Comparison of ENCODE assay signal across 8 cellular contexts in the genomic region with DNA sequence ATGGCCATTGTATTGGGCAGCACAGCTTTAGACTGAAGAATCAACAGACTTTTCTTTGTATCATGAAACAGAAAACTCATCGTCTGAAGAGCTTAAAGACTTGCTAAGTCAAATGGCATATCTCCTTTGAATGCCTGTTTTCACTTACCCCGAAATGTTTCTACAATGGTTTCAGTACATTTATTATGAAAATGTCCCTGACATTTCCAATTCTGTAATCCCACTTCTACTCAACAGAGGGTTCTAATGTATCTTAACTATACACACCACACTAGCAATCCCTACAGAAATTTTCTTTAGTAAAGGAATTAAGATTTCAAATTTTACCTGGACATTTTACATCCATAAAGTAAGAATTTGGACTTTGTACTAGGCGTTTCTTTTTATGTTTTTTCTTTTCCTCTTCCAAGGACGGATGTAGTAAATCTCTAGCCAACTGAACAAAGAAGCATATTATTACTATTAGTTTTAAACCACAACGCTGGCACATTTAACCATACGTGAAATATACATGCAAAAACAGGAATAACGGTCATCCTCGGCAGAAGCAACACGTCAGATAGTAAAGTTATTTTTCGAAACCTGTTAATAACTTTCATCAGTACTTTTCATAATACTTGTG. TPM values are rescaled to one million over a fixed set of nuclear protein-coding genes. Genes with fewer than 3 reads are reported as not detected.
DNase-seq lines count a peak whose midpoint lies in the region; ATAC-seq and TF ChIP-seq lines count a peak whose summit lies in the region.

No MANE protein-coding gene starts in this region.

- peaks cover 24 to 45% of the 10 kb centered on the region in 2 experiments for H3K36me3 ChIP-seq in SK-N-SH (replicated peaks in 1 of 2; ENCODE audit: control insufficient read depth in 1 of 2, insufficient read depth in 2 of 2, low read length in 1 of 2)
- no peaks in the 10 kb centered on the region for H3K36me3 ChIP-seq in parathyroid adenoma (ENCODE audit: control insufficient read depth, insufficient read depth, low read length)

- H3K9ac ChIP-seq in SK-N-SH (peak overlapping the region; percentile 96), parathyroid adenoma (no peak overlapping the region)

- H3K27ac ChIP-seq in SK-N-SH (ENCODE audit: low read depth in 2 of 2, low read length in 1 of 2) (peak overlapping the region; percentile 97 to 99), parathyroid adenoma (peak overlapping the region; percentile 89)

- H3K9me3 ChIP-seq in SK-N-SH = no peaks in the 10 kb centered on the region
- H3K9me3 ChIP-seq in parathyroid adenoma (ENCODE audit: control insufficient read depth, low read length) = no peaks in the 10 kb centered on the region

- TF ChIP-seq CTCF in SK-N-SH (IDR thresholded peaks at IDR 0.05) (peak; percentile 23; the same call in 1 of the 2 replicates), parathyroid adenoma (IDR thresholded peaks at IDR 0.05) (no peak)

- TF ChIP-seq EP300 in SK-N-SH (IDR thresholded peaks at IDR 0.05; ENCODE audit: borderline replicate concordance in 1 of 2, low read depth in 1 of 2, low read length in 1 of 2) = no peak

- POLR2A ChIA-PET in SK-N-SH (lab: Yijun Ruan, JAX) = interaction anchor here (0.6 to 1.9 kb wide), 4 partner anchors 9 to 226 kb away, joined by 3 to 9 read pairs (median 4); partner anchors contain the start of genes APH1B and CA12

- H4K20me1 ChIP-seq in SK-N-SH (ENCODE audit: insufficient read depth) = peaks cover 23% of the 10 kb centered on the region; the same call in 1 of the 2 replicates

- TF ChIP-seq RAD21 in SK-N-SH (IDR thresholded peaks at IDR 0.05; ENCODE audit: low read length) = no peak

- H3K4me3 ChIP-seq in SK-N-SH (ENCODE audit: low read depth in 2 of 2, low read length in 1 of 2) = peak overlapping the region; percentile 75 to 76
- peak overlapping the region; percentile 96 for H3K4me3 ChIP-seq in parathyroid adenoma (ENCODE audit: low read depth, low read length)

- no peaks in the 10 kb centered on the region for H3K27me3 ChIP-seq in SK-N-SH (ENCODE audit: insufficient read depth)
- H3K27me3 ChIP-seq in parathyroid adenoma (ENCODE audit: control insufficient read depth, insufficient read depth, low read length) = no peaks in the 10 kb centered on the region

- H3K9me2 ChIP-seq in SK-N-SH = no peaks in the 10 kb centered on the region

- peak; percentile 34 for DNase-seq in SK-N-SH
- peak; percentile 46 for DNase-seq in fibroblast of gingiva (ENCODE audit: low read depth)
- DNase-seq in NCI-H524 (lab: John Stamatoyannopoulos, UW) = no peak
- no peak for DNase-seq in NOMO-1 (lab: John Stamatoyannopoulos, UW; ENCODE audit: unreplicated experiment in 2 of 2)
- DNase-seq in NCI-H2196 treated with DMSO at 0.1 percent for 48 hours (lab: John Stamatoyannopoulos, UW; ENCODE audit: unreplicated experiment) = no peak

- H3K4me1 ChIP-seq in SK-N-SH (ENCODE audit: control insufficient read depth in 1 of 2, insufficient read depth in 2 of 2, low read depth in 1 of 2, low read length in 1 of 2) = peaks cover 3 to 8% of the 10 kb centered on the region in 2 experiments; a peak in 1 of 4 replicates
- no peaks in the 10 kb centered on the region for H3K4me1 ChIP-seq in parathyroid adenoma

- ATAC-seq in GM18867 (IDR thresholded peaks at IDR 0.05; ENCODE audit: unreplicated experiment) (peak; percentile 2), GM19351 (IDR thresholded peaks at IDR 0.05; ENCODE audit: unreplicated experiment) (no peak)

- peaks cover 68% of the 10 kb centered on the region for H3K79me2 ChIP-seq in SK-N-SH (ENCODE audit: insufficient read depth)
- H3K79me2 ChIP-seq in parathyroid adenoma = no peaks in the 10 kb centered on the region

- CTCF ChIA-PET in SK-N-SH (lab: Yijun Ruan, JAX) = interaction anchor here (0.7 to 1.5 kb wide), 6 partner anchors 9 to 409 kb away, joined by 3 to 4 read pairs (median 3); partner anchors contain the start of gene CA12

- 1% methylated on average over 10 of the region's 10 CpGs for WGBS in SK-N-SH (ENCODE audit: low lambda C conversion rate)

- H3K4me2 ChIP-seq in SK-N-SH = peak overlapping the region; percentile 74
- H3K4me2 ChIP-seq in parathyroid adenoma (ENCODE audit: low read length) = peak overlapping the region; percentile 58

- peaks cover 53% of the 10 kb centered on the region for H3F3A ChIP-seq in SK-N-SH (replicated peaks; ENCODE audit: insufficient read depth)

- H2AFZ ChIP-seq in SK-N-SH (ENCODE audit: low read depth) (no peak overlapping the region), parathyroid adenoma (peak overlapping the region; percentile 85)

TF ChIP-seq in SK-N-SH, 30 proteins besides CTCF, POLR2A, EP300 and RAD21:
- TF ChIP-seq RCOR1 (IDR thresholded peaks at IDR 0.05; ENCODE audit: low read length) (no peak), MXI1 (IDR thresholded peaks at IDR 0.05; ENCODE audit: low read depth, low read length) (no peak), SIN3A (IDR thresholded peaks at IDR 0.05; ENCODE audit: borderline replicate concordance, low read depth, low read length) (no peak)

RNA-seq across cellular contexts. Expression of gene RPS27L, which starts 1.1 kb away (rescaled TPM):
- polyA plus RNA-seq in SK-N-SH (2012; rRNA removed) = 319 and 321 TPM in 2 replicates
- polyA plus RNA-seq in SK-N-SH (2012; cell fraction: cytosol; rRNA removed) = 411 and 679 TPM in 2 replicates
- polyA plus RNA-seq in SK-N-SH (2012; cell fraction: nucleus; rRNA removed) = 82.3 and 147 TPM in 2 replicates

RNA-seq across cellular contexts. Expression of gene RAB8B, which starts 33.2 kb away (rescaled TPM):
- 4.7 and 5.4 TPM in 2 replicates for polyA plus RNA-seq in SK-N-SH (2012; rRNA removed)
- polyA plus RNA-seq in SK-N-SH (2012; cell fraction: cytosol; rRNA removed) = 8.9 and 12.6 TPM in 2 replicates
- 1.9 and 6.2 TPM in 2 replicates for polyA plus RNA-seq in SK-N-SH (2012; cell fraction: nucleus; rRNA removed)

RNA-seq across cellular contexts. Expression of gene LACTB, which starts 34.5 kb away (rescaled TPM):
- 23.3 and 28.5 TPM in 2 replicates for polyA plus RNA-seq in SK-N-SH (2012; rRNA removed)
- 32.3 and 44.5 TPM in 2 replicates for polyA plus RNA-seq in SK-N-SH (2012; cell fraction: cytosol; rRNA removed)
- polyA plus RNA-seq in SK-N-SH (2012; cell fraction: nucleus; rRNA removed) = 17.9 and 27.1 TPM in 2 replicates

Comparison
In these comparisons a context has a peak if more than half of its experiments do, and no peak if none do; other contexts are left out.
1. DNase-seq: peak in SK-N-SH (single experiment) and fibroblast of gingiva (single experiment); none in NCI-H524 (0 of 2), NOMO-1 (0 of 2) and NCI-H2196 treated with DMSO at 0.1 percent for 48 hours (single experiment).